ENCODE assay signal across 1 cellular context in genomic region chr5:112921833-112922817, GRCh38.
TF ChIP-seq lines count a peak whose summit lies in the region.

REEP5 (minus strand) TSS chr5:112922227; CDS start chr5:112922190, 37 bp downstream.

TF ChIP-seq in HepG2, 621 proteins besides CTCF, POLR2A, EP300 and RAD21 (continued from another document and continues in another):
- peak; percentile 78 for TF ChIP-seq ASH2L (IDR thresholded peaks at IDR 0.05; ENCODE audit: insufficient read length, low read depth, low read length)
- peak; percentile 90 for TF ChIP-seq ARNT2 (CRISPR knock-in tag; IDR thresholded peaks at IDR 0.05; ENCODE audit: low read depth)
- TF ChIP-seq KDM3A (CRISPR knock-in tag; IDR thresholded peaks at IDR 0.05; ENCODE audit: low read depth) = peak; percentile 12; the same call in 1 of the 2 replicates
- TF ChIP-seq ZNF709 (CRISPR knock-in tag; IDR thresholded peaks at IDR 0.05) = peak; percentile 85
- TF ChIP-seq ZSCAN29 (CRISPR knock-in tag; conservative IDR thresholded peaks at IDR 0.05) = peak; percentile 99
- TF ChIP-seq ZNF329 (CRISPR knock-in tag; IDR thresholded peaks at IDR 0.05; ENCODE audit: low read depth) = 0 out of 2 replicates have a peak, but pooled peaks have one; percentile 43
- TF ChIP-seq MED13 (CRISPR knock-in tag; IDR thresholded peaks at IDR 0.05) = 0 out of 2 replicates have a peak, but pooled peaks have one; percentile 34
- peak; percentile 70 for TF ChIP-seq PHF8 (CRISPR knock-in tag; IDR thresholded peaks at IDR 0.05)
- peak; percentile 30 for TF ChIP-seq SRSF1 (optimal IDR thresholded peaks at IDR 0.05; ENCODE audit: low read depth, low read length)
- peak; percentile 57; the same call in 1 of the 2 replicates for TF ChIP-seq THAP7 (CRISPR knock-in tag; IDR thresholded peaks at IDR 0.05)
- TF ChIP-seq, protein P1, sequence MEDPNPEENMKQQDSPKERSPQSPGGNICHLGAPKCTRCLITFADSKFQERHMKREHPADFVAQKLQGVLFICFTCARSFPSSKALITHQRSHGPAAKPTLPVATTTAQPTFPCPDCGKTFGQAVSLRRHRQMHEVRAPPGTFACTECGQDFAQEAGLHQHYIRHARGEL (CRISPR knock-in tag; IDR thresholded peaks at IDR 0.05) = 0 out of 2 replicates have a peak, but pooled peaks have one; percentile 29
- no peak for TF ChIP-seq BRCA1 (CRISPR knock-in tag; IDR thresholded peaks at IDR 0.05)
- peak; percentile 35; the same call in 1 of the 2 replicates for TF ChIP-seq ZNF710 (CRISPR knock-in tag; IDR thresholded peaks at IDR 0.05; ENCODE audit: borderline replicate concordance)
- TF ChIP-seq POLR2AphosphoS5 (IDR thresholded peaks at IDR 0.05; ENCODE audit: low read depth, low read length) = peak; percentile 88
- no peak for TF ChIP-seq NFYB (CRISPR knock-in tag; IDR thresholded peaks at IDR 0.05)
- TF ChIP-seq HMGXB4 (CRISPR knock-in tag; IDR thresholded peaks at IDR 0.05; ENCODE audit: borderline replicate concordance in 1 of 2, low read depth in 1 of 2) = peak; percentile 44 to 87; a peak in 3 of 4 replicates
- peak; percentile 75 for TF ChIP-seq BRD4 (CRISPR knock-in tag; IDR thresholded peaks at IDR 0.05)
- TF ChIP-seq ZNF784 (CRISPR knock-in tag; IDR thresholded peaks at IDR 0.05; ENCODE audit: borderline replicate concordance) = peak; percentile 90
- no peak for TF ChIP-seq MTF1 (CRISPR knock-in tag; IDR thresholded peaks at IDR 0.05)
- TF ChIP-seq RAD51 (IDR thresholded peaks at IDR 0.05; ENCODE audit: borderline replicate concordance) = no peak
- peak; percentile 74; the same call in 1 of the 2 replicates for TF ChIP-seq ZSCAN21 (CRISPR knock-in tag; IDR thresholded peaks at IDR 0.05; ENCODE audit: borderline replicate concordance)
- peak; percentile 81 for TF ChIP-seq YY1 (IDR thresholded peaks at IDR 0.05; ENCODE audit: insufficient read depth, insufficient replicate concordance, low read depth, low read length)
- peak; percentile 78 for TF ChIP-seq PATZ1 (CRISPR knock-in tag; IDR thresholded peaks at IDR 0.05)
- 0 out of 2 replicates have a peak, but pooled peaks have one; percentile 32 for TF ChIP-seq WIZ (CRISPR knock-in tag; IDR thresholded peaks at IDR 0.05)
- peak; percentile 71 for TF ChIP-seq ZMAT3 (CRISPR knock-in tag; conservative IDR thresholded peaks at IDR 0.05)
- TF ChIP-seq ZFY (CRISPR knock-in tag; IDR thresholded peaks at IDR 0.05) = peak; percentile 42; the same call in 1 of the 2 replicates
- TF ChIP-seq SALL2 (CRISPR knock-in tag; IDR thresholded peaks at IDR 0.05) = peak; percentile 59
- TF ChIP-seq ZNF232 (CRISPR knock-in tag; IDR thresholded peaks at IDR 0.05; ENCODE audit: borderline replicate concordance) = 0 out of 2 replicates have a peak, but pooled peaks have one; percentile 34
- TF ChIP-seq, protein P2, sequence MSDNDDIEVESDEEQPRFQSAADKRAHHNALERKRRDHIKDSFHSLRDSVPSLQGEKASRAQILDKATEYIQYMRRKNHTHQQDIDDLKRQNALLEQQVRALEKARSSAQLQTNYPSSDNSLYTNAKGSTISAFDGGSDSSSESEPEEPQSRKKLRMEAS (IDR thresholded peaks at IDR 0.05) = peak; percentile 56
- TF ChIP-seq DR1 (CRISPR knock-in tag; IDR thresholded peaks at IDR 0.05) = peak; percentile 28; the same call in 1 of the 2 replicates
- no peak for TF ChIP-seq ISL2 (CRISPR knock-in tag; IDR thresholded peaks at IDR 0.05)
- TF ChIP-seq, protein P3, sequence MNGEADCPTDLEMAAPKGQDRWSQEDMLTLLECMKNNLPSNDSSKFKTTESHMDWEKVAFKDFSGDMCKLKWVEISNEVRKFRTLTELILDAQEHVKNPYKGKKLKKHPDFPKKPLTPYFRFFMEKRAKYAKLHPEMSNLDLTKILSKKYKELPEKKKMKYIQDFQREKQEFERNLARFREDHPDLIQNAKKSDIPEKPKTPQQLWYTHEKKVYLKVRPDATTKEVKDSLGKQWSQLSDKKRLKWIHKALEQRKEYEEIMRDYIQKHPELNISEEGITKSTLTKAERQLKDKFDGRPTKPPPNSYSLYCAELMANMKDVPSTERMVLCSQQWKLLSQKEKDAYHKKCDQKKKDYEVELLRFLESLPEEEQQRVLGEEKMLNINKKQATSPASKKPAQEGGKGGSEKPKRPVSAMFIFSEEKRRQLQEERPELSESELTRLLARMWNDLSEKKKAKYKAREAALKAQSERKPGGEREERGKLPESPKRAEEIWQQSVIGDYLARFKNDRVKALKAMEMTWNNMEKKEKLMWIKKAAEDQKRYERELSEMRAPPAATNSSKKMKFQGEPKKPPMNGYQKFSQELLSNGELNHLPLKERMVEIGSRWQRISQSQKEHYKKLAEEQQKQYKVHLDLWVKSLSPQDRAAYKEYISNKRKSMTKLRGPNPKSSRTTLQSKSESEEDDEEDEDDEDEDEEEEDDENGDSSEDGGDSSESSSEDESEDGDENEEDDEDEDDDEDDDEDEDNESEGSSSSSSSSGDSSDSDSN (CRISPR knock-in tag; IDR thresholded peaks at IDR 0.05) = peak; percentile 83; the same call in 1 of the 2 replicates
- TF ChIP-seq JUNB (CRISPR knock-in tag; IDR thresholded peaks at IDR 0.05; ENCODE audit: borderline replicate concordance) = peak; percentile 39; the same call in 1 of the 2 replicates
- TF ChIP-seq ZNF367 (CRISPR knock-in tag; IDR thresholded peaks at IDR 0.05; ENCODE audit: borderline replicate concordance) = no peak
- TF ChIP-seq HES4 (CRISPR knock-in tag; IDR thresholded peaks at IDR 0.05; ENCODE audit: borderline replicate concordance) = 0 out of 2 replicates have a peak, but pooled peaks have one; percentile 44
- TF ChIP-seq ERF (CRISPR knock-in tag; IDR thresholded peaks at IDR 0.05) = peak; percentile 14
- TF ChIP-seq MAZ (IDR thresholded peaks at IDR 0.05; ENCODE audit: borderline replicate concordance, low read depth, low read length) = peak; percentile 96
- TF ChIP-seq MAZ (CRISPR knock-in tag; IDR thresholded peaks at IDR 0.05; ENCODE audit: low read depth) = peak; percentile 98
- peak; percentile 46 for TF ChIP-seq ZBTB2 (CRISPR knock-in tag; IDR thresholded peaks at IDR 0.05; ENCODE audit: low read depth)
- no peak for TF ChIP-seq HNF4G (IDR thresholded peaks at IDR 0.05; ENCODE audit: borderline replicate concordance, low read depth, low read length)
- peak; percentile 47; the same call in 1 of the 2 replicates for TF ChIP-seq HNF4G (CRISPR knock-in tag; IDR thresholded peaks at IDR 0.05; ENCODE audit: borderline replicate concordance, low read depth)
- peak; percentile 91; the same call in 1 of the 2 replicates for TF ChIP-seq ZNF446 (CRISPR knock-in tag; IDR thresholded peaks at IDR 0.05)
- TF ChIP-seq ZNF550 (CRISPR knock-in tag; IDR thresholded peaks at IDR 0.05; ENCODE audit: borderline replicate concordance) = peak; percentile 36; the same call in 1 of the 2 replicates
- TF ChIP-seq KDM5B (CRISPR knock-in tag; IDR thresholded peaks at IDR 0.05; ENCODE audit: borderline replicate concordance) = peak; percentile 71
- 0 out of 2 replicates have a peak, but pooled peaks have one; percentile 53 for TF ChIP-seq ZBTB43 (CRISPR knock-in tag; conservative IDR thresholded peaks at IDR 0.05)
- peak; percentile 24; the same call in 1 of the 2 replicates for TF ChIP-seq MEIS2 (CRISPR knock-in tag; IDR thresholded peaks at IDR 0.05)
- TF ChIP-seq ATF7-NPFF (CRISPR knock-in tag; IDR thresholded peaks at IDR 0.05; ENCODE audit: low read depth) = peak; percentile 71
- TF ChIP-seq, protein P4, sequence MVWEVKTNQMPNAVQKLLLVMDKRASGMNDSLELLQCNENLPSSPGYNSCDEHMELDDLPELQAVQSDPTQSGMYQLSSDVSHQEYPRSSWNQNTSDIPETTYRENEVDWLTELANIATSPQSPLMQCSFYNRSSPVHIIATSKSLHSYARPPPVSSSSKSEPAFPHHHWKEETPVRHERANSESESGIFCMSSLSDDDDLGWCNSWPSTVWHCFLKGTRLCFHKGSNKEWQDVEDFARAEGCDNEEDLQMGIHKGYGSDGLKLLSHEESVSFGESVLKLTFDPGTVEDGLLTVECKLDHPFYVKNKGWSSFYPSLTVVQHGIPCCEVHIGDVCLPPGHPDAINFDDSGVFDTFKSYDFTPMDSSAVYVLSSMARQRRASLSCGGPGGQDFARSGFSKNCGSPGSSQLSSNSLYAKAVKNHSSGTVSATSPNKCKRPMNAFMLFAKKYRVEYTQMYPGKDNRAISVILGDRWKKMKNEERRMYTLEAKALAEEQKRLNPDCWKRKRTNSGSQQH (CRISPR knock-in tag; IDR thresholded peaks at IDR 0.05; ENCODE audit: low read depth) = no peak; the same call in 1 of the 2 replicates
